Comparison of ENCODE assay signal across 22 cellular contexts in the genomic region with DNA sequence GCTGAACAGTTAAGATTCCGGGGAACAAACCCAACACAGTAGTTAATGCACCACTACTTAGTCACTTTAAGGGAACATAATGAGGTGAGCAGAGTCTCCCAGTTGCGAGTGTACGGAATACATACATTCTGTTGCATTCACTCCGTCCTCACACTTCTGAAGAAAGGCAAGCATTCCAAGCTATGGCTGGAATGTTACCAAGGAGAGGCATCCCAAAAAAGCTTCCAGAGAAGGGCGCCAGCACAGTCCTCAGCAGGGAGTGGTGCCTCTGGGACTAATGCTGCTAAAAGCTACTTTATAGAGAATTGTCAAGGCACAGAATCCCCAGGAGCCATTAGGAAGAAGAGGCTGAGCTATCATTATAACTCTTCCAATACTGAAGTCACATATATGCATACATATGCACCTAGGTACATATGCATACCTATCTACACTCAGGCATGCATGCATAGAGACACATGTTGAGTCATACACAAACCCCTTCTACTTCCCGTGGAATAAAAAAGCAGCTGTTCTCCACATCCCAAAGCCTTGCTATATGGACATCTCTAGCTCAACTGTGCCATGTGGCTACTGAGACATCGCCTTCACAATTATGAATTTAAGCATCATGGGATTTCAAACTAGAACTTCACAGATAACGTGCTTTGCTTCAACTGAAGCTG.
DNase-seq lines count a peak whose midpoint lies in the region; ATAC-seq and TF ChIP-seq lines count a peak whose summit lies in the region.
"Had no signal": no experiment of that assay in that cellular context is flagged by ENCODE, and none has a peak within 500 bp of the region (broad histone marks: within the 10 kb centered on the region; RNA-seq: fewer than 3 reads in every experiment).

No MANE protein-coding gene starts in this region.

- H4K20me1 ChIP-seq in neural progenitor cell (ENCODE audit: low read depth), result no peaks in the 10 kb centered on the region

- H3K4me3 ChIP-seq in Caco-2 (ENCODE audit: low read depth, low read length) (no peak overlapping the region), neural progenitor cell (no peak overlapping the region), adrenal gland (no peak overlapping the region), gastrocnemius medialis (no peak overlapping the region)
- H3K4me3 ChIP-seq: gastroesophageal sphincter, GM12878, MG63, mucosa of descending colon, PC-9, SJCRH30, tibial artery had no signal

- no peaks in the 10 kb centered on the region for H3K4me1 Mint-ChIP-seq in Caco-2 (ENCODE audit: low read depth, unreplicated experiment)
- H3K4me1 Mint-ChIP-seq in IgD-negative memory B cell, result peaks cover 52 to 58% (median 53%) of the 10 kb centered on the region in 3 donors
- peaks cover 36 to 59% of the 10 kb centered on the region in 2 donors for H3K4me1 Mint-ChIP-seq in effector memory CD8-positive, alpha-beta T cell (ENCODE audit: low read depth in 2 of 2)
- peaks cover 24% of the 10 kb centered on the region for H3K4me1 Mint-ChIP-seq in neural progenitor cell

- TF ChIP-seq CTCF in Caco-2 (IDR thresholded peaks at IDR 0.05; ENCODE audit: insufficient read depth in 1 of 2, low read depth in 1 of 2, low read length in 1 of 2, severe bottlenecking in 1 of 2, unreplicated experiment in 1 of 2), result no peak
- no peak for TF ChIP-seq CTCF in neural progenitor cell (IDR thresholded peaks at IDR 0.05)
- TF ChIP-seq CTCF in adrenal gland (IDR thresholded peaks at IDR 0.05), result no peak
- TF ChIP-seq CTCF in gastrocnemius medialis (IDR thresholded peaks at IDR 0.05 in 4 of 5, conservative IDR thresholded peaks at IDR 0.05 in 1 of 5), result no peak

- H3F3A ChIP-seq in neural progenitor cell (ENCODE audit: low read depth), result peaks cover 9% of the 10 kb centered on the region

- H3K9ac ChIP-seq in neural progenitor cell, result no peak overlapping the region

- no peaks in the 10 kb centered on the region for H3K79me2 ChIP-seq in neural progenitor cell (ENCODE audit: low read depth)

- CTCF ChIA-PET in Caco-2 (lab: Charles Lee), result interaction anchor here (0.5 to 1.0 kb wide), 3 partner anchors 8 to 1108 kb away, joined by 3 to 4 read pairs (median 4); no protein-coding TSS in a partner anchor

- H3K9me3 Mint-ChIP-seq in Caco-2 (ENCODE audit: unreplicated experiment) (no peaks in the 10 kb centered on the region), IgD-negative memory B cell (no peaks in the 10 kb centered on the region), neural progenitor cell (no peaks in the 10 kb centered on the region)
- H3K9me3 Mint-ChIP-seq in effector memory CD8-positive, alpha-beta T cell, result no peaks in the 10 kb centered on the region

- BruUV-seq in Caco-2 (replicated peaks; lab: Mats Ljungman, UMichigan), result no TSS peak

- in situ Hi-C loops in gastrocnemius medialis (cut with MboI; ENCODE audit: low sequenced_read_pairs in 4 of 4), result loop anchor here (5.0 to 10.0 kb wide), 5 partner anchors 122 to 195 kb away; partner anchors contain the start of gene ANKRD44 (in 4 of the 4)

- intact Hi-C loops in Caco-2 (cut with micrococcal nuclease; ENCODE audit: unreplicated experiment), result no loop called here
- intact Hi-C loops in adrenal gland (cut with DNase I), result loop anchor here (5.0 to 10.0 kb wide), 3 partner anchors 122 to 187 kb away; partner anchors contain the start of gene ANKRD44 (in 1 of the 2)
- intact Hi-C loops in gastrocnemius medialis (cut with DNase I; ENCODE audit: low total_unique reads), result loop anchor here (5.0 to 10.0 kb wide), 3 partner anchors 52 to 1535 kb away; partner anchors contain the start of gene SLC39A10

- 88 to 90% (median 89%) methylated on average over 8 of the region's 8 CpGs for WGBS in adrenal gland, 4 donors

- TF ChIP-seq POLR2A in adrenal gland (IDR thresholded peaks at IDR 0.05) (no peak), gastrocnemius medialis (IDR thresholded peaks at IDR 0.05) (no peak)

- no peaks in the 10 kb centered on the region for H3K4me1 ChIP-seq in Caco-2
- H3K4me1 ChIP-seq in neural progenitor cell, result peaks cover 20% of the 10 kb centered on the region
- peaks cover 9 to 17% of the 10 kb centered on the region in 2 donors for H3K4me1 ChIP-seq in adrenal gland (replicated peaks in 1 of 2)
- peaks cover 5 to 9% of the 10 kb centered on the region in 2 donors for H3K4me1 ChIP-seq in gastrocnemius medialis
- H3K4me1 ChIP-seq: SJCRH30 had no signal

- H3K27ac ChIP-seq in neural progenitor cell, result no peak overlapping the region
- no peak overlapping the region for H3K27ac ChIP-seq in adrenal gland
- no peak overlapping the region for H3K27ac ChIP-seq in gastrocnemius medialis
- H3K27ac ChIP-seq: gastroesophageal sphincter, PC-9, SJCRH30, tibial artery had no signal

- no peak for DNase-seq in Caco-2
- no peak for DNase-seq in effector memory CD8-positive, alpha-beta T cell
- peak; percentile 62 for DNase-seq in neural progenitor cell (ENCODE audit: low spot score)
- DNase-seq in adrenal gland, result no peak
- no peak for DNase-seq in NCI-H82 (lab: John Stamatoyannopoulos, UW)
- DNase-seq in gastrocnemius medialis, result no peak
- DNase-seq: amygdala, GF-D8, HCEC 1CT, left cardiac atrium, MG63, mucosa of descending colon, NCI-H1694, PC-9, retina, SJCRH30, T-helper 9 cell, tibial artery had no signal

- no peaks in the 10 kb centered on the region for H3K9me3 ChIP-seq in Caco-2
- no peaks in the 10 kb centered on the region for H3K9me3 ChIP-seq in neural progenitor cell (ENCODE audit: low read depth)
- no peaks in the 10 kb centered on the region for H3K9me3 ChIP-seq in adrenal gland (replicated peaks in 1 of 3)
- H3K9me3 ChIP-seq in gastrocnemius medialis, result no peaks in the 10 kb centered on the region
- H3K9me3 ChIP-seq: gastroesophageal sphincter, MG63, mucosa of descending colon, SJCRH30, tibial artery had no signal

- no peak overlapping the region for H3K27ac Mint-ChIP-seq in Caco-2 (ENCODE audit: unreplicated experiment)
- peak overlapping the region in 2 of 3 donors; percentile 65 to 88 for H3K27ac Mint-ChIP-seq in IgD-negative memory B cell
- H3K27ac Mint-ChIP-seq in effector memory CD8-positive, alpha-beta T cell, result peak overlapping the region; percentile 51 to 92
- no peak overlapping the region for H3K27ac Mint-ChIP-seq in neural progenitor cell

- H3K27me3 ChIP-seq in Caco-2 (replicated peaks; ENCODE audit: control insufficient read depth, insufficient read depth, low read length) (peaks cover 1% of the 10 kb centered on the region; the same call in 1 of the 2 replicates), neural progenitor cell (no peaks in the 10 kb centered on the region), adrenal gland (no peaks in the 10 kb centered on the region), gastrocnemius medialis (no peaks in the 10 kb centered on the region)
- H3K27me3 ChIP-seq: gastroesophageal sphincter, MG63, SJCRH30, tibial artery had no signal

- H3K36me3 Mint-ChIP-seq in Caco-2 (ENCODE audit: insufficient read depth, unreplicated experiment), result no peaks in the 10 kb centered on the region
- no peaks in the 10 kb centered on the region for H3K36me3 Mint-ChIP-seq in IgD-negative memory B cell
- H3K36me3 Mint-ChIP-seq in effector memory CD8-positive, alpha-beta T cell (ENCODE audit: insufficient read depth), result peaks cover 27% of the 10 kb centered on the region
- H3K36me3 Mint-ChIP-seq in neural progenitor cell, result no peaks in the 10 kb centered on the region

- POLR2A ChIA-PET in Caco-2 (lab: Charles Lee), result no interaction called here

- peak overlapping the region; percentile 33 for H3K4me2 ChIP-seq in neural progenitor cell
- H3K4me2 ChIP-seq: PC-9 had no signal

- H3K27me3 Mint-ChIP-seq in Caco-2 (ENCODE audit: insufficient read depth, unreplicated experiment) (peaks cover 9% of the 10 kb centered on the region), IgD-negative memory B cell (no peaks in the 10 kb centered on the region), neural progenitor cell (ENCODE audit: insufficient read depth, low read depth) (no peaks in the 10 kb centered on the region)
- H3K27me3 Mint-ChIP-seq in effector memory CD8-positive, alpha-beta T cell, result no peaks in the 10 kb centered on the region

- no peak for ATAC-seq in effector memory CD8-positive, alpha-beta T cell (replicated peaks)
- no peak for ATAC-seq in gastrocnemius medialis
- ATAC-seq: activated CD4-positive, CD25-positive, alpha-beta regulatory T cell treated with anti-CD3 and anti-CD28 coated beads, Interleukin-2, amount 50 U/mL, for 24 hours; gastroesophageal sphincter; GM12878; left cardiac atrium; mucosa of descending colon had no signal

- H3K36me3 ChIP-seq in Caco-2 (ENCODE audit: control insufficient read depth, insufficient read depth, low read length) (no peaks in the 10 kb centered on the region), neural progenitor cell (no peaks in the 10 kb centered on the region), adrenal gland (replicated peaks in 1 of 2) (no peaks in the 10 kb centered on the region), gastrocnemius medialis (no peaks in the 10 kb centered on the region)
- H3K36me3 ChIP-seq: gastroesophageal sphincter, MG63, SJCRH30, tibial artery had no signal

- H3K4me3 Mint-ChIP-seq in Caco-2 (ENCODE audit: unreplicated experiment) (peak overlapping the region; percentile 14), IgD-negative memory B cell (no peak overlapping the region), neural progenitor cell (no peak overlapping the region)
- H3K4me3 Mint-ChIP-seq in effector memory CD8-positive, alpha-beta T cell, result no peak overlapping the region

- H2AFZ ChIP-seq in neural progenitor cell (replicated peaks), result peak overlapping the region; percentile 59
- H2AFZ ChIP-seq: PC-9 had no signal

Comparison
In these comparisons a context has a peak if more than half of its experiments do, and no peak if none do; other contexts are left out.
1. H3K27ac Mint-ChIP-seq: peak in IgD-negative memory B cell (2 of 3) and effector memory CD8-positive, alpha-beta T cell (2 of 2); none in Caco-2 (single experiment) and neural progenitor cell (single experiment).